Comparison of ENCODE assay signal across 8 cellular contexts in genomic region chr10:27744478-27745379, GRCh38. TPM values are rescaled to one million over a fixed set of nuclear protein-coding genes. Genes with fewer than 3 reads are reported as not detected.
DNase-seq lines count a peak whose midpoint lies in the region; ATAC-seq and TF ChIP-seq lines count a peak whose summit lies in the region.

No MANE protein-coding gene starts in this region.

- peak overlapping the region; percentile 85 for H3K4me3 Mint-ChIP-seq in Calu3 (ENCODE audit: low read depth, unreplicated experiment)

- H3K79me2 ChIP-seq in mammary epithelial cell (ENCODE audit: insufficient read depth, low read length): no peaks in the 10 kb centered on the region

- peaks cover 2% of the 10 kb centered on the region for H4K20me1 ChIP-seq in mammary epithelial cell (ENCODE audit: insufficient read depth, low read length)

- H3K4me1 ChIP-seq in mammary epithelial cell (ENCODE audit: insufficient read depth, low read length): peaks cover 26% of the 10 kb centered on the region
- peaks cover 26 to 51% (median 41%) of the 10 kb centered on the region in 4 donors for H3K4me1 ChIP-seq in liver (ENCODE audit: control insufficient read depth in 4 of 4, insufficient read depth in 4 of 4, low read length in 3 of 4)

- peak overlapping the region in 2 of 3 experiments; percentile 2 to 31 for H3K4me3 ChIP-seq in mammary epithelial cell (replicated peaks in 1 of 3; ENCODE audit: insufficient read depth in 1 of 3, low read depth in 2 of 3, low read length in 3 of 3)
- H3K4me3 ChIP-seq in liver (ENCODE audit: low read depth in 1 of 3, low read length in 3 of 3): peak overlapping the region in 2 of 3 donors; percentile 76 to 78

- TF ChIP-seq CTCF in Calu3 (IDR thresholded peaks at IDR 0.05; ENCODE audit: unreplicated experiment) (no peak), mammary epithelial cell (conservative IDR thresholded peaks at IDR 0.05 in 1 of 2, IDR thresholded peaks at IDR 0.05 in 1 of 2; ENCODE audit: extremely low read depth in 1 of 2, insufficient read depth in 1 of 2, low read depth in 1 of 2, low read length in 2 of 2) (no peak), liver (IDR thresholded peaks at IDR 0.05; ENCODE audit: low read depth, low read length, missing input control) (no peak)

- H3K4me1 Mint-ChIP-seq in Calu3 (ENCODE audit: low read depth, unreplicated experiment): peaks cover 15% of the 10 kb centered on the region

- H3K9ac ChIP-seq in mammary epithelial cell (ENCODE audit: insufficient read depth, low read length) (no peak overlapping the region), liver (ENCODE audit: low read depth in 1 of 2, low read length in 2 of 2) (no peak overlapping the region)

- no peaks in the 10 kb centered on the region for H3K9me3 Mint-ChIP-seq in Calu3 (ENCODE audit: low read depth, unreplicated experiment)

- dilution Hi-C loops in mammary epithelial cell (cut with HindIII; ENCODE audit: low sequenced_read_pairs): no loop called here

- H3K27ac Mint-ChIP-seq in Calu3 (ENCODE audit: unreplicated experiment): peak overlapping the region; percentile 79

- TF ChIP-seq RAD21 in liver (IDR thresholded peaks at IDR 0.05): no peak

- no peak for ATAC-seq in stimulated activated naive CD8-positive, alpha-beta T cell treated with anti-CD3 and anti-CD28 coated beads, Interleukin-15, Interleukin-2, amounts not matched to agents 100 U/mL and 50 U/mL, for 24 hours
- ATAC-seq in GM21528 (IDR thresholded peaks at IDR 0.05; ENCODE audit: low FRiP score, unreplicated experiment): no peak

- H3K27ac ChIP-seq in mammary epithelial cell (ENCODE audit: insufficient read depth, low read depth, low read length): no peak overlapping the region
- no peak overlapping the region for H3K27ac ChIP-seq in liver (ENCODE audit: low read depth in 1 of 2, low read length in 2 of 2)

- peak overlapping the region; percentile 87 for H2AFZ ChIP-seq in mammary epithelial cell (ENCODE audit: low read depth, low read length)

- H3K9me3 ChIP-seq in mammary epithelial cell (replicated peaks; ENCODE audit: insufficient read depth, low read length) (no peaks in the 10 kb centered on the region), liver (ENCODE audit: control insufficient read depth in 4 of 4, low read length in 3 of 4) (no peaks in the 10 kb centered on the region)

- H3K27me3 ChIP-seq in mammary epithelial cell (ENCODE audit: insufficient read depth, low read length) (peaks cover 53% of the 10 kb centered on the region), liver (ENCODE audit: control insufficient read depth in 4 of 4, insufficient read depth in 4 of 4, low read length in 3 of 4) (peaks cover 2 to 15% (median 7%) of the 10 kb centered on the region in 4 donors)

- H3K4me2 ChIP-seq in mammary epithelial cell (ENCODE audit: insufficient read depth, low read depth, low read length): peak overlapping the region; percentile 74

- BruUV-seq in Calu3 (replicated peaks; lab: Mats Ljungman, UMichigan): no TSS peak
- no TSS peak for BruUV-seq in mammary epithelial cell (replicated peaks; lab: Mats Ljungman, UMichigan)

- H3K36me3 Mint-ChIP-seq in Calu3 (ENCODE audit: insufficient read depth, unreplicated experiment): peaks cover 39% of the 10 kb centered on the region

- peak; percentile 39 for DNase-seq in Calu3
- DNase-seq in NOMO-1 (lab: John Stamatoyannopoulos, UW; ENCODE audit: unreplicated experiment in 2 of 2): peak; percentile 26 to 52
- DNase-seq in mammary epithelial cell: peak; percentile 13
- DNase-seq in stimulated activated naive CD8-positive, alpha-beta T cell treated with anti-CD3 and anti-CD28 coated beads, Interleukin-15, Interleukin-2, amounts not matched to agents 100 U/mL and 50 U/mL, for 24 hours: peak; percentile 39
- DNase-seq in NCI-H2171 (lab: John Stamatoyannopoulos, UW): no peak
- no peak for DNase-seq in NCI-H2081 treated with DMSO at 0.1 percent for 48 hours (lab: John Stamatoyannopoulos, UW)

- in situ Hi-C loops in mammary epithelial cell (cut with MboI; ENCODE audit: low sequenced_read_pairs in 2 of 2): loop anchor here in 1 of 2 donors (25.0 kb wide), 1 partner anchor 643 kb away; no protein-coding TSS in a partner anchor

- under 1% methylated on average over 18 of the region's 83 CpGs for WGBS in mammary epithelial cell (ENCODE audit: low coverage, missing lambda C conversion rate)
- WGBS in liver: 3% methylated on average over 83 of the region's 83 CpGs

- H3K27me3 Mint-ChIP-seq in Calu3 (ENCODE audit: unreplicated experiment): peaks cover 55% of the 10 kb centered on the region

- CTCF ChIA-PET in Calu3 (lab: Charles Lee): interaction anchor here (0.7 kb wide), 1 partner anchor 651 kb away, joined by 3 read pairs; no protein-coding TSS in a partner anchor
- CTCF ChIA-PET in mammary epithelial cell (lab: Charles Lee; ENCODE audit: low non-redundant PET): no interaction called here

- intact Hi-C loops in Calu3 (cut with micrococcal nuclease; ENCODE audit: unreplicated experiment) (loop anchor here (5.0 kb wide), 1 partner anchor 433 kb away; no protein-coding TSS in a partner anchor), mammary epithelial cell (cut with micrococcal nuclease) (loop anchor here (5.0 to 10.0 kb wide), 4 partner anchors 187 to 648 kb away; no protein-coding TSS in a partner anchor)

- H3K36me3 ChIP-seq in mammary epithelial cell (ENCODE audit: insufficient read depth, low read length) (no peaks in the 10 kb centered on the region), liver (ENCODE audit: control insufficient read depth in 4 of 4, insufficient read depth in 3 of 4, low read depth in 1 of 4, low read length in 3 of 4) (no peaks in the 10 kb centered on the region)

TF ChIP-seq in liver, 16 proteins besides CTCF, POLR2A, EP300 and RAD21:
- TF ChIP-seq NR2F2 (IDR thresholded peaks at IDR 0.05) (no peak), GABPA (IDR thresholded peaks at IDR 0.05 in 1 of 2, conservative IDR thresholded peaks at IDR 0.05 in 1 of 2) (no peak)
TF ChIP-seq in liver: peak in this region for 0.

RNA-seq across cellular contexts. Expression of gene MKX, which starts 0.9 kb away (rescaled TPM):
- total RNA-seq in Calu3 (2022) (1.5 and 2.3 TPM in 2 replicates), mammary epithelial cell (10 to 100 TPM in 1 of 2 donors, under 1 TPM in 1; 0.47 to 13.8 TPM), liver (1 to 10 TPM in 1 of 2 donors, not detected in 1; 2.0 TPM)
- polyA plus RNA-seq in mammary epithelial cell (not detected), liver (1 to 10 TPM in 1 of 2 donors, under 1 TPM in 1; 0.57 to 3.0 TPM)
- not detected for polyA minus RNA-seq in mammary epithelial cell

Comparison
In these comparisons a context has a peak if more than half of its experiments do, and no peak if none do; other contexts are left out.
1. DNase-seq: peak in Calu3 (single experiment), NOMO-1 (2 of 2), mammary epithelial cell (single experiment) and stimulated activated naive CD8-positive, alpha-beta T cell treated with anti-CD3 and anti-CD28 coated beads, Interleukin-15, Interleukin-2, amounts not matched to agents 100 U/mL and 50 U/mL, for 24 hours (single experiment); none in NCI-H2171 (single experiment) and NCI-H2081 treated with DMSO at 0.1 percent for 48 hours (single experiment).